Comparison of ENCODE assay signal across 1 cellular context in genomic region chr12:47271800-47272230, GRCh38.
TF ChIP-seq lines count a peak whose summit lies in the region.

No MANE protein-coding gene starts in this region.

TF ChIP-seq in K562, 482 proteins besides CTCF, POLR2A, EP300 and RAD21 (continued from another document):
- TF ChIP-seq ZNF318 (IDR thresholded peaks at IDR 0.05; ENCODE audit: borderline replicate concordance in 1 of 2, low read depth in 1 of 2) (0 out of 4 replicates have a peak, but pooled peaks of 1 of the 2 experiments have one; percentile 31), SRSF1 (IDR thresholded peaks at IDR 0.05; ENCODE audit: low read depth, low read length) (no peak), YY1 (IDR thresholded peaks at IDR 0.05; ENCODE audit: borderline replicate concordance in 1 of 3, control insufficient read depth in 1 of 3, extremely low read depth in 1 of 3, insufficient read depth in 3 of 3, insufficient read length in 1 of 3, insufficient replicate concordance in 2 of 3, low read depth in 1 of 3, low read length in 2 of 3) (no peak), POLR2B (IDR thresholded peaks at IDR 0.05; ENCODE audit: low read depth, partially characterized antibody) (no peak), SIN3A (IDR thresholded peaks at IDR 0.05; ENCODE audit: borderline replicate concordance in 2 of 2, control insufficient read depth in 1 of 2, low read depth in 2 of 2, low read length in 2 of 2) (no peak), TCF7L2 (IDR thresholded peaks at IDR 0.05; ENCODE audit: low read depth, low read length) (no peak), FOXA1 (IDR thresholded peaks at IDR 0.05; ENCODE audit: borderline replicate concordance) (peak; percentile 23; the same call in 1 of the 2 replicates), ZNF655 (CRISPR knock-in tag; IDR thresholded peaks at IDR 0.05) (no peak)
TF ChIP-seq in K562: peak in this region for 10.
